Comparison of ENCODE assay signal across 1 cellular context in genomic region chr18:79445740-79446566, GRCh38.
TF ChIP-seq lines count a peak whose summit lies in the region.

No MANE protein-coding gene starts in this region.

TF ChIP-seq in H1, 55 proteins besides CTCF, POLR2A, EP300 and RAD21:
- no peak for TF ChIP-seq USF2 (IDR thresholded peaks at IDR 0.05; ENCODE audit: low read length)
TF ChIP-seq in H1: peak in this region for 0.
